14 cellular contexts compared by ENCODE assay signal in the genomic region with DNA sequence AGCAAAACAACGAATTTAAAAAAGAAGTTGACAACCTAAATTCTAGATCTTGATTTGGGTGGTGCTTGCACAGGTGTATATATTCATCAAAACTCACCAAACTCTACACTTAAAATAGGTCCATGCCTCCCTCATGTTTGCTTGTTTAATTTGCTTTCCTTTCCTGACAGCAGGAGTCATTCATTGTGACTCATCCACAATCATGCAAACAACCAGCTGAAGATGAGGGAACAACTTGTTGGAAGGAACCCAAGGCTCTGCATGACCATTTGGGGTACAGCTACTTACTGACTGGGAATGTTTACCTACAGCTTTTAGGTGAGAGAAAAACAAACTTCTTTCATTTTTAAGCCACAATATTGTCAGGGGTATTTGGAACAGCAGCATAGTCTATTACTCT.
DNase-seq lines count a peak whose midpoint lies in the region; ATAC-seq, FAIRE-seq and TF ChIP-seq lines count a peak whose summit lies in the region.
"Had no signal": no experiment of that assay in that cellular context is flagged by ENCODE, and none has a peak within 500 bp of the region (broad histone marks: within the 10 kb centered on the region; RNA-seq: fewer than 3 reads in every experiment).

No MANE protein-coding gene starts in this region.

- POLR2A ChIA-PET in endothelial cell of umbilical vein (lab: Charles Lee): interaction anchor here (1.0 kb wide), 1 partner anchor 10 kb away, joined by 3 read pairs; no protein-coding TSS in a partner anchor

- no peaks in the 10 kb centered on the region for H4K20me1 ChIP-seq in endothelial cell of umbilical vein (replicated peaks; ENCODE audit: control insufficient read depth, extremely low read depth, insufficient read depth, low read length)

- intact Hi-C loops in endothelial cell of umbilical vein (cut with micrococcal nuclease): no loop called here

- H3K36me3 ChIP-seq in endothelial cell of umbilical vein (ENCODE audit: control insufficient read depth in 2 of 2, extremely low read depth in 1 of 2, insufficient read depth in 2 of 2, low read length in 2 of 2) (no peaks in the 10 kb centered on the region), H7 (replicated peaks; ENCODE audit: control insufficient read depth, insufficient read depth, low read length) (no peaks in the 10 kb centered on the region)
- H3K36me3 ChIP-seq: tibial nerve had no signal

- dilution Hi-C loops in endothelial cell of umbilical vein (cut with MboI; ENCODE audit: extremely low pct_ligation_motif_present, low sequenced_read_pairs): no loop called here

- peaks cover 3 to 21% of the 10 kb centered on the region in 2 experiments for H3K27me3 ChIP-seq in endothelial cell of umbilical vein (ENCODE audit: control insufficient read depth in 2 of 2, insufficient read depth in 2 of 2, low read length in 2 of 2)
- no peaks in the 10 kb centered on the region for H3K27me3 ChIP-seq in H7 (ENCODE audit: control insufficient read depth, insufficient read depth, low read length)
- H3K27me3 ChIP-seq: tibial nerve had no signal

- no peak overlapping the region for H2AFZ ChIP-seq in endothelial cell of umbilical vein (ENCODE audit: low read depth, low read length)

- no peak for TF ChIP-seq CTCF in endothelial cell of umbilical vein (IDR thresholded peaks at IDR 0.05; ENCODE audit: extremely low read depth in 1 of 2, insufficient read depth in 1 of 2, low read depth in 1 of 2, low read length in 2 of 2)

- DNase-seq in GM03348 (ENCODE audit: low spot score): peak; percentile 47
- peak; percentile 49 for DNase-seq in NCI-H345 treated with DMSO at 0.1 percent for 48 hours (lab: John Stamatoyannopoulos, UW; ENCODE audit: unreplicated experiment)
- peak; percentile 9 for DNase-seq in endothelial cell of umbilical vein (ENCODE audit: low read depth, low spot score)
- peak; percentile 46 for DNase-seq in non-pigmented ciliary epithelial cell (ENCODE audit: low read depth)
- DNase-seq in SW480 (ENCODE audit: low spot score): no peak
- no peak for DNase-seq in mesenteric fat pad (ENCODE audit: low spot score)
- no peak for DNase-seq in H7
- DNase-seq: NCI-H1417 treated with DMSO at 0.1 percent for 48 hours, nucleus accumbens had no signal

- no peak for ATAC-seq in GM19035 (IDR thresholded peaks at IDR 0.05; ENCODE audit: unreplicated experiment)
- ATAC-seq: GM12878 had no signal

- FAIRE-seq in endothelial cell of umbilical vein (lab: Jason Lieb, UNC): no peak
- FAIRE-seq: GM12878, H1 had no signal

- no TSS peak for BruUV-seq in endothelial cell of umbilical vein (replicated peaks; lab: Mats Ljungman, UMichigan)

- no peak overlapping the region for H3K27ac ChIP-seq in endothelial cell of umbilical vein (ENCODE audit: insufficient read depth, low read depth, low read length)
- H3K27ac ChIP-seq: tibial nerve had no signal

- no peaks in the 10 kb centered on the region for H3K9me1 ChIP-seq in endothelial cell of umbilical vein (replicated peaks; ENCODE audit: control insufficient read depth, extremely low read depth, insufficient read depth, low read length)

- no peaks in the 10 kb centered on the region for H3K9me3 ChIP-seq in endothelial cell of umbilical vein (replicated peaks; ENCODE audit: control insufficient read depth, insufficient read depth, low read length)
- H3K9me3 ChIP-seq: tibial nerve had no signal

- no peaks in the 10 kb centered on the region for H3K79me2 ChIP-seq in endothelial cell of umbilical vein (ENCODE audit: control insufficient read depth, insufficient read depth, low read length)

- H3K4me3 ChIP-seq in endothelial cell of umbilical vein (replicated peaks in 1 of 3; ENCODE audit: insufficient read depth in 1 of 3, low read depth in 1 of 3, low read length in 3 of 3) (no peak overlapping the region), H7 (ENCODE audit: insufficient read depth, low read depth, low read length) (no peak overlapping the region)
- H3K4me3 ChIP-seq: GM12878, lung, tibial nerve had no signal

- no peak for TF ChIP-seq POLR2A in endothelial cell of umbilical vein (IDR thresholded peaks at IDR 0.05; ENCODE audit: low read depth, low read length)

- H3K4me1 ChIP-seq in endothelial cell of umbilical vein (ENCODE audit: control insufficient read depth, extremely low read depth, insufficient read depth, low read length): no peaks in the 10 kb centered on the region
- H3K4me1 ChIP-seq: tibial nerve had no signal

- CTCF ChIA-PET in endothelial cell of umbilical vein (lab: Charles Lee): no interaction called here

- H3K4me2 ChIP-seq in endothelial cell of umbilical vein (ENCODE audit: insufficient read depth, low read length): no peak overlapping the region

- no peak overlapping the region for H3K9ac ChIP-seq in endothelial cell of umbilical vein (replicated peaks; ENCODE audit: extremely low read depth, insufficient read depth, low read length)

TF ChIP-seq in endothelial cell of umbilical vein, 7 proteins besides CTCF, POLR2A, EP300 and RAD21:
- TF ChIP-seq MAX (IDR thresholded peaks at IDR 0.05; ENCODE audit: insufficient read depth, insufficient read length) (no peak), EZH2 (IDR thresholded peaks at IDR 0.05; ENCODE audit: borderline replicate concordance, low read depth, low read length, severe bottlenecking) (no peak), POLR2AphosphoS5 (IDR thresholded peaks at IDR 0.05; ENCODE audit: insufficient read depth, low read depth, low read length) (no peak), MYC (IDR thresholded peaks at IDR 0.05; ENCODE audit: low read depth, low read length) (no peak), GATA2 (IDR thresholded peaks at IDR 0.05; ENCODE audit: insufficient read depth, insufficient read length, low read depth, low read length) (no peak), FOS (IDR thresholded peaks at IDR 0.05; ENCODE audit: borderline replicate concordance, insufficient read depth, low read length) (peak; percentile 55), JUN (IDR thresholded peaks at IDR 0.05; ENCODE audit: borderline replicate concordance, insufficient read depth, insufficient read length, low read depth) (peak; percentile 34)

Comparison
In these comparisons a context has a peak if more than half of its experiments do, and no peak if none do; other contexts are left out.
1. DNase-seq: peak in GM03348 (single experiment), NCI-H345 treated with DMSO at 0.1 percent for 48 hours (single experiment), endothelial cell of umbilical vein (single experiment) and non-pigmented ciliary epithelial cell (single experiment); none in SW480 (single experiment), mesenteric fat pad (single experiment) and H7 (single experiment).